Comparison of ENCODE assay signal across 1 cellular context in the genomic region with DNA sequence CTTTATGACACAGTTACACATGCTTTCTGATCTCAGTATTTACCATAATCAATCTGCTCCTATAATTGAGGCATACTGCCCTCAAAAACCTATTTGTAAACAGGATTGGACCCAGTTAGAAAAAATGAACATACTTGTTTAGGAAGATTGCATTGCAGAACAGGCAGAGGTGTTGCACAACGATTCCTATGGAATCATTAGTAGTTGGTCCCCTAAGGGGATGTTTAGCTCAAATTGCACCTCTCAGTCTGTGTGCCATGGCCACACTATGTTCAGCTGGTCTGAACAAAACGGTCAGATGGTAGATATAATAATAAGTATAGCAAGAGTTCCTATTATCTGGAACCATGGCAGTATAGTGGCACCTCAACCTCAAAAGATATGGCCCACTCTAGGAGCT. TPM values are rescaled to one million over a fixed set of nuclear protein-coding genes. Genes with fewer than 3 reads are reported as not detected.
"Had no signal": no experiment of that assay in that cellular context is flagged by ENCODE, and none has a peak within 500 bp of the region (broad histone marks: within the 10 kb centered on the region; RNA-seq: fewer than 3 reads in every experiment).

No MANE protein-coding gene starts in this region.

RNA-seq across cellular contexts. Expression of gene SLC22A16, which starts 28.5 kb away (rescaled TPM):
- total RNA-seq: GM12878 had no signal
- polyA plus RNA-seq: GM12878 had no signal
